ENCODE assay signal across 8 cellular contexts in genomic region chr22:31347251-31348008, GRCh38. TPM values are rescaled to one million over a fixed set of nuclear protein-coding genes. Genes with fewer than 3 reads are reported as not detected.
DNase-seq lines count a peak whose midpoint lies in the region; ATAC-seq and TF ChIP-seq lines count a peak whose summit lies in the region.

No MANE protein-coding gene starts in this region.

- no peaks in the 10 kb centered on the region for H3K9me3 ChIP-seq in WERI-Rb-1 (ENCODE audit: severe bottlenecking)

- no peaks in the 10 kb centered on the region for H3K36me3 Mint-ChIP-seq in immature natural killer cell

- no peaks in the 10 kb centered on the region for H3K9me3 Mint-ChIP-seq in immature natural killer cell

- H3K27ac ChIP-seq in WERI-Rb-1 (peak overlapping the region; percentile 99), skin epidermis (peak overlapping the region; percentile 60 to 97 (median 88))

- H3K27ac Mint-ChIP-seq in immature natural killer cell: peak overlapping the region; percentile 23 to 84 (median 70)

- peak overlapping the region; percentile 86 to 89 (median 88) for H3K4me3 Mint-ChIP-seq in immature natural killer cell

- no peaks in the 10 kb centered on the region for H3K27me3 ChIP-seq in WERI-Rb-1 (ENCODE audit: insufficient read depth, low read depth, severe bottlenecking)

- H3K27me3 Mint-ChIP-seq in immature natural killer cell (ENCODE audit: low read depth in 3 of 3): peaks cover 0 to 6% (median 5%) of the 10 kb centered on the region in 3 donors

- no peak for ATAC-seq in HG03045 (IDR thresholded peaks at IDR 0.05; ENCODE audit: unreplicated experiment)

- DNase-seq in NCI-H2196 (lab: John Stamatoyannopoulos, UW; ENCODE audit: unreplicated experiment) (peak; percentile 40), NCI-H2196 treated with DMSO at 0.1 percent for 48 hours (lab: John Stamatoyannopoulos, UW; ENCODE audit: unreplicated experiment) (no peak), NCI-H2107 (lab: John Stamatoyannopoulos, UW) (peak; percentile 41), WERI-Rb-1 (peak; percentile 80), cardiac fibroblast (ENCODE audit: low read depth in 2 of 2) (peak; percentile 77 to 78), immature natural killer cell (peak; percentile 33 to 39 (median 38))

- peaks cover 28% of the 10 kb centered on the region for H3K36me3 ChIP-seq in WERI-Rb-1

- peaks cover 34 to 37% of the 10 kb centered on the region in 2 donors for H3K4me1 Mint-ChIP-seq in immature natural killer cell

- peak overlapping the region; percentile 72 for H3K4me3 ChIP-seq in WERI-Rb-1 (ENCODE audit: low read depth, low read length)
- H3K4me3 ChIP-seq in cardiac fibroblast (replicated peaks in 1 of 2; ENCODE audit: low read depth in 2 of 2, low read length in 2 of 2): peak overlapping the region; percentile 59 to 66
- H3K4me3 ChIP-seq in skin epidermis: peak overlapping the region; percentile 40 to 81 (median 63)

- TF ChIP-seq CTCF in WERI-Rb-1 (IDR thresholded peaks at IDR 0.05; ENCODE audit: low read depth, low read length) (no peak), cardiac fibroblast (IDR thresholded peaks at IDR 0.05; ENCODE audit: low read depth, low read length) (no peak)

RNA-seq across cellular contexts. Expression of gene PATZ1, which starts 1.3 kb away (rescaled TPM):
- polyA plus RNA-seq in immature natural killer cell: 1 to 10 TPM; 4.5 to 9.1 (median 5.3) TPM

RNA-seq across cellular contexts. Expression of gene DRG1, which starts 52.0 kb away (rescaled TPM):
- 100 to 1,000 TPM in 2 of 3 donors, 10 to 100 TPM in 1; 82.0 to 129 (median 105) TPM for polyA plus RNA-seq in immature natural killer cell

RNA-seq across cellular contexts. Expression of gene PIK3IP1, which starts 55.1 kb away (rescaled TPM):
- polyA plus RNA-seq in immature natural killer cell: 100 to 1,000 TPM in 1 of 3 donors, 10 to 100 TPM in 2; 88.2 to 136 (median 98.1) TPM
